15 cellular contexts compared by ENCODE assay signal in genomic region chr16:50552476-50553101, GRCh38. TPM values are rescaled to one million over a fixed set of nuclear protein-coding genes. Genes with fewer than 3 reads are reported as not detected.
A peak's percentile ranks its signal among the peaks of the same experiment; 100 is the strongest.
DNase-seq lines count a peak whose midpoint lies in the region; ATAC-seq and TF ChIP-seq lines count a peak whose summit lies in the region.
"Had no signal": no experiment of that assay in that cellular context is flagged by ENCODE, and none has a peak within 500 bp of the region (broad histone marks: within the 10 kb centered on the region; RNA-seq: fewer than 3 reads in every experiment).

No MANE protein-coding gene starts in this region.

- H3K27ac ChIP-seq in esophagus muscularis mucosa (replicated peaks in 1 of 4): peak overlapping the region; percentile 39 to 90 (median 86)
- peak overlapping the region in 3 of 4 donors; percentile 64 to 92 (median 87) for H3K27ac ChIP-seq in gastroesophageal sphincter
- H3K27ac ChIP-seq in tibial artery: peak overlapping the region; percentile 76 to 89
- H3K27ac ChIP-seq: BLaER1 treated with 17β-estradiol and CSF1 and Interleukin-3, amounts not matched to agents 10 nM and 100 nM; HL-60 had no signal

- TF ChIP-seq POLR2A in esophagus muscularis mucosa (IDR thresholded peaks at IDR 0.05; ENCODE audit: low read depth): no peak
- no peak for TF ChIP-seq POLR2A in gastroesophageal sphincter (IDR thresholded peaks at IDR 0.05)

- H3K9me3 ChIP-seq in esophagus muscularis mucosa (no peaks in the 10 kb centered on the region), gastroesophageal sphincter (no peaks in the 10 kb centered on the region), tibial artery (no peaks in the 10 kb centered on the region)

- peaks cover 13% of the 10 kb centered on the region for H3K9me3 Mint-ChIP-seq in nephron progenitor cell

- peak overlapping the region; percentile 36 for H3K4me3 Mint-ChIP-seq in nephron progenitor cell
- H3K4me3 Mint-ChIP-seq: B cell; CD8-positive, alpha-beta T cell; H9 had no signal

- intact Hi-C loops in esophagus muscularis mucosa (cut with DNase I): loop anchor here (5.0 kb wide), 1 partner anchor 35 kb away; no protein-coding TSS in a partner anchor
- intact Hi-C loops in tibial artery (cut with DNase I; ENCODE audit: low total_unique reads): no loop called here

- peaks cover 62% of the 10 kb centered on the region for H3K36me3 Mint-ChIP-seq in nephron progenitor cell (ENCODE audit: low read depth)

- WGBS in esophagus muscularis mucosa: 85% methylated on average over 7 of the region's 7 CpGs
- WGBS in gastroesophageal sphincter (ENCODE audit: low coverage in 1 of 2), 2 donors: 82 to 91% methylated on average over 4 to 6 of the region's 7 CpGs

- DNase-seq in esophagus muscularis mucosa (ENCODE audit: extremely low spot score) (no peak), nephron progenitor cell (no peak), tibial artery (no peak), nucleus accumbens (lab: John Stamatoyannopoulos, UW) (no peak)
- no peak for DNase-seq in stimulated activated naive CD4-positive, alpha-beta T cell treated with Interleukin-2 at 50 U/mL for 16 hours (lab: John Stamatoyannopoulos, UW)
- DNase-seq: Calu3; CD8-positive, alpha-beta T cell; DMS79 treated with DMSO at 0.1 percent for 48 hours; GF-D8; H9 had no signal

- ATAC-seq in gastroesophageal sphincter: no peak
- ATAC-seq: CD8-positive, alpha-beta T cell had no signal

- H3K4me1 ChIP-seq in esophagus muscularis mucosa (peaks cover 3 to 92% (median 85%) of the 10 kb centered on the region in 4 donors), gastroesophageal sphincter (peaks cover 0 to 96% (median 10%) of the 10 kb centered on the region in 3 donors), tibial artery (peaks cover 0 to 78% (median 45%) of the 10 kb centered on the region in 4 donors)

- H3K27me3 Mint-ChIP-seq in nephron progenitor cell (ENCODE audit: low read depth, poor library complexity): no peaks in the 10 kb centered on the region
- H3K27me3 Mint-ChIP-seq: IgD-negative memory B cell had no signal

- H3K36me3 ChIP-seq in esophagus muscularis mucosa (peaks cover 0 to 4% (median 0%) of the 10 kb centered on the region in 4 donors), gastroesophageal sphincter (peaks cover 0 to 15% of the 10 kb centered on the region in 2 donors), tibial artery (peaks cover 0 to 11% (median 0%) of the 10 kb centered on the region in 3 donors)
- H3K36me3 ChIP-seq: BLaER1 treated with 17β-estradiol and CSF1 and Interleukin-3, amounts not matched to agents 10 nM and 100 nM had no signal

- H3K4me3 ChIP-seq in esophagus muscularis mucosa: no peak overlapping the region
- H3K4me3 ChIP-seq in gastroesophageal sphincter: no peak overlapping the region
- no peak overlapping the region for H3K4me3 ChIP-seq in tibial artery
- H3K4me3 ChIP-seq: BLaER1 treated with 17β-estradiol and CSF1 and Interleukin-3, amounts not matched to agents 10 nM and 100 nM had no signal

- H3K4me1 Mint-ChIP-seq in nephron progenitor cell: peaks cover 76% of the 10 kb centered on the region

- H3K27me3 ChIP-seq in esophagus muscularis mucosa (peaks cover 0 to 5% (median 0%) of the 10 kb centered on the region in 4 donors), gastroesophageal sphincter (no peaks in the 10 kb centered on the region), tibial artery (no peaks in the 10 kb centered on the region)

- TF ChIP-seq EP300 in esophagus muscularis mucosa (IDR thresholded peaks at IDR 0.05) (no peak), gastroesophageal sphincter (IDR thresholded peaks at IDR 0.05) (no peak)

- TF ChIP-seq CTCF in esophagus muscularis mucosa (IDR thresholded peaks at IDR 0.05) (no peak), gastroesophageal sphincter (IDR thresholded peaks at IDR 0.05) (no peak), nephron progenitor cell (IDR thresholded peaks at IDR 0.05) (no peak), tibial artery (IDR thresholded peaks at IDR 0.05) (no peak)

- H3K27ac Mint-ChIP-seq in nephron progenitor cell: peak overlapping the region; percentile 27
- H3K27ac Mint-ChIP-seq: B cell; CD8-positive, alpha-beta T cell; H9 had no signal

RNA-seq across cellular contexts. Expression of gene NKD1, which starts 4.4 kb away (rescaled TPM):
- total RNA-seq in esophagus muscularis mucosa: 10 to 100 TPM; 37.1 to 87.8 (median 54.1) TPM
- total RNA-seq in gastroesophageal sphincter: 10 to 100 TPM; 27.7 to 69.2 (median 48.7) TPM
